10 cellular contexts compared by ENCODE assay signal in genomic region chr2:23286765-23287155, GRCh38.
DNase-seq lines count a peak whose midpoint lies in the region; ATAC-seq and TF ChIP-seq lines count a peak whose summit lies in the region.
"Had no signal": no experiment of that assay in that cellular context is flagged by ENCODE, and none has a peak within 500 bp of the region (broad histone marks: within the 10 kb centered on the region; RNA-seq: fewer than 3 reads in every experiment).

No MANE protein-coding gene starts in this region.

- no peaks in the 10 kb centered on the region for H3K27me3 Mint-ChIP-seq in Caco-2 (ENCODE audit: insufficient read depth, unreplicated experiment)
- peaks cover 0 to 28% (median 3%) of the 10 kb centered on the region in 5 donors for H3K27me3 Mint-ChIP-seq in naive thymus-derived CD4-positive, alpha-beta T cell
- H3K27me3 Mint-ChIP-seq: dendritic cell treated with granulocyte-macrophage colony-stimulating factor and Interleukin-4, amounts not matched to agents 40 ng/mL and 50 ng/mL, for 4 days had no signal

- CTCF ChIA-PET in Caco-2 (lab: Charles Lee): interaction anchor here (0.6 kb wide), 1 partner anchor 42 kb away, joined by 4 read pairs; no protein-coding TSS in a partner anchor
- CTCF ChIA-PET in naive thymus-derived CD4-positive, alpha-beta T cell (lab: Charles Lee): interaction anchor here (1.1 kb wide), 1 partner anchor 29 kb away, joined by 3 read pairs; no protein-coding TSS in a partner anchor
- CTCF ChIA-PET in GM10248 (lab: Yijun Ruan, JAX): no interaction called here

- no peak for ATAC-seq in GM19467 (IDR thresholded peaks at IDR 0.05; ENCODE audit: unreplicated experiment)
- no peak for ATAC-seq in naive thymus-derived CD4-positive, alpha-beta T cell

- no TSS peak for BruUV-seq in Caco-2 (replicated peaks; lab: Mats Ljungman, UMichigan)

- in situ Hi-C loops in astrocyte of the spinal cord (cut with HindIII; ENCODE audit: low sequenced_read_pairs): no loop called here

- no peak overlapping the region for H3K4me3 ChIP-seq in Caco-2 (ENCODE audit: low read depth, low read length)
- no peak overlapping the region for H3K4me3 ChIP-seq in astrocyte of the spinal cord (ENCODE audit: low read depth, low read length)
- H3K4me3 ChIP-seq in rectal smooth muscle tissue (ENCODE audit: low read length): no peak overlapping the region
- no peak overlapping the region for H3K4me3 ChIP-seq in naive thymus-derived CD4-positive, alpha-beta T cell (ENCODE audit: low read length)

- POLR2A ChIA-PET in Caco-2 (lab: Charles Lee): no interaction called here
- POLR2A ChIA-PET in naive thymus-derived CD4-positive, alpha-beta T cell (lab: Charles Lee): no interaction called here
- POLR2A ChIA-PET in GM10248 (lab: Yijun Ruan, JAX): no interaction called here

- no peak overlapping the region for H3K9ac ChIP-seq in rectal smooth muscle tissue (ENCODE audit: low read length)

- no peak overlapping the region for H3K4me3 Mint-ChIP-seq in Caco-2 (ENCODE audit: unreplicated experiment)
- no peak overlapping the region for H3K4me3 Mint-ChIP-seq in naive thymus-derived CD4-positive, alpha-beta T cell
- H3K4me3 Mint-ChIP-seq: dendritic cell treated with granulocyte-macrophage colony-stimulating factor and Interleukin-4, amounts not matched to agents 40 ng/mL and 50 ng/mL, for 4 days had no signal

- no peaks in the 10 kb centered on the region for H3K9me3 ChIP-seq in Caco-2
- no peaks in the 10 kb centered on the region for H3K9me3 ChIP-seq in naive thymus-derived CD4-positive, alpha-beta T cell (ENCODE audit: control insufficient read depth in 2 of 3, low read length in 3 of 3)

- intact Hi-C loops in Caco-2 (cut with micrococcal nuclease; ENCODE audit: unreplicated experiment): no loop called here
- intact Hi-C loops in naive thymus-derived CD4-positive, alpha-beta T cell (cut with micrococcal nuclease): no loop called here

- DNase-seq in Caco-2 (no peak), astrocyte of the spinal cord (ENCODE audit: low read depth, low spot score) (peak; percentile 42), hepatic stellate cell (ENCODE audit: low spot score) (peak; percentile 37), GM10248 (ENCODE audit: extremely low spot score) (no peak)
- DNase-seq in naive thymus-derived CD4-positive, alpha-beta T cell: no peak
- DNase-seq in stimulated activated CD8-positive, alpha-beta memory T cell treated with anti-CD3 and anti-CD28 coated beads, Interleukin-4, amount 100 ng/mL, for 48 hours: no peak

- TF ChIP-seq CTCF in Caco-2 (IDR thresholded peaks at IDR 0.05; ENCODE audit: insufficient read depth in 1 of 2, low read depth in 1 of 2, low read length in 1 of 2, severe bottlenecking in 1 of 2, unreplicated experiment in 1 of 2) (no peak), astrocyte of the spinal cord (IDR thresholded peaks at IDR 0.05; ENCODE audit: low read depth, low read length) (no peak), GM10248 (IDR thresholded peaks at IDR 0.05; ENCODE audit: control extremely low read depth, extremely low read depth, low read depth, missing control alignments) (no peak)

- H3K27ac Mint-ChIP-seq in Caco-2 (ENCODE audit: unreplicated experiment): peak overlapping the region; percentile 87
- H3K27ac Mint-ChIP-seq in naive thymus-derived CD4-positive, alpha-beta T cell: no peak overlapping the region
- H3K27ac Mint-ChIP-seq: dendritic cell treated with granulocyte-macrophage colony-stimulating factor and Interleukin-4, amounts not matched to agents 40 ng/mL and 50 ng/mL, for 4 days had no signal

- H3K4me1 Mint-ChIP-seq in Caco-2 (ENCODE audit: low read depth, unreplicated experiment): peaks cover 10% of the 10 kb centered on the region
- no peaks in the 10 kb centered on the region for H3K4me1 Mint-ChIP-seq in naive thymus-derived CD4-positive, alpha-beta T cell

- H3K36me3 Mint-ChIP-seq in Caco-2 (ENCODE audit: insufficient read depth, unreplicated experiment): no peaks in the 10 kb centered on the region
- H3K36me3 Mint-ChIP-seq in naive thymus-derived CD4-positive, alpha-beta T cell: no peaks in the 10 kb centered on the region

- H3K36me3 ChIP-seq in Caco-2 (ENCODE audit: control insufficient read depth, insufficient read depth, low read length) (no peaks in the 10 kb centered on the region), rectal smooth muscle tissue (ENCODE audit: control insufficient read depth, insufficient read depth, low read length) (no peaks in the 10 kb centered on the region)
- no peaks in the 10 kb centered on the region for H3K36me3 ChIP-seq in naive thymus-derived CD4-positive, alpha-beta T cell (ENCODE audit: control insufficient read depth in 2 of 3, insufficient read depth in 3 of 3, low read length in 3 of 3)

- peak overlapping the region; percentile 82 for H3K27ac ChIP-seq in rectal smooth muscle tissue (ENCODE audit: low read depth, low read length)
- no peak overlapping the region for H3K27ac ChIP-seq in naive thymus-derived CD4-positive, alpha-beta T cell (ENCODE audit: low read depth, low read length)
- H3K27ac ChIP-seq: C4-2B had no signal

- H3K4me1 ChIP-seq in Caco-2: peaks cover 30% of the 10 kb centered on the region
- peaks cover 25% of the 10 kb centered on the region for H3K4me1 ChIP-seq in rectal smooth muscle tissue (ENCODE audit: control insufficient read depth, insufficient read depth, low read length)
- no peaks in the 10 kb centered on the region for H3K4me1 ChIP-seq in naive thymus-derived CD4-positive, alpha-beta T cell (ENCODE audit: control insufficient read depth in 2 of 2, insufficient read depth in 2 of 2, low read length in 2 of 2)

- H3K27me3 ChIP-seq in Caco-2 (replicated peaks; ENCODE audit: control insufficient read depth, insufficient read depth, low read length) (no peaks in the 10 kb centered on the region), rectal smooth muscle tissue (ENCODE audit: control insufficient read depth, insufficient read depth, low read length) (no peaks in the 10 kb centered on the region)
- H3K27me3 ChIP-seq in naive thymus-derived CD4-positive, alpha-beta T cell (ENCODE audit: control insufficient read depth in 2 of 2, insufficient read depth in 2 of 2, low read length in 2 of 2): no peaks in the 10 kb centered on the region

- H3K9me3 Mint-ChIP-seq in Caco-2 (ENCODE audit: unreplicated experiment): peaks cover 10% of the 10 kb centered on the region
- H3K9me3 Mint-ChIP-seq in naive thymus-derived CD4-positive, alpha-beta T cell: peaks cover 0 to 5% (median 0%) of the 10 kb centered on the region in 11 donors
- H3K9me3 Mint-ChIP-seq: dendritic cell treated with granulocyte-macrophage colony-stimulating factor and Interleukin-4, amounts not matched to agents 40 ng/mL and 50 ng/mL, for 4 days had no signal

Comparison
In these comparisons a context has a peak if more than half of its experiments do, and no peak if none do; other contexts are left out.
1. DNase-seq: peak in astrocyte of the spinal cord (single experiment) and hepatic stellate cell (single experiment); none in Caco-2 (0 of 2), naive thymus-derived CD4-positive, alpha-beta T cell (0 of 9), stimulated activated CD8-positive, alpha-beta memory T cell treated with anti-CD3 and anti-CD28 coated beads, Interleukin-4, amount 100 ng/mL, for 48 hours (single experiment) and GM10248 (single experiment).